ENCODE assay signal across 17 cellular contexts in genomic region chr7:67344481-67345193, GRCh38.
"Had no signal": no experiment of that assay in that cellular context is flagged by ENCODE, and none has a peak within 500 bp of the region (broad histone marks: within the 10 kb centered on the region; RNA-seq: fewer than 3 reads in every experiment).

No MANE protein-coding gene starts in this region.

- H3K27ac ChIP-seq: ascending aorta, dorsolateral prefrontal cortex, testis, upper lobe of right lung had no signal

- H3K9me3 ChIP-seq: ascending aorta, testis, upper lobe of right lung had no signal

- H3K27me3 ChIP-seq: ascending aorta, dorsolateral prefrontal cortex, testis, upper lobe of right lung had no signal

- DNase-seq: activated CD4-positive, alpha-beta T cell treated with anti-CD3 and anti-CD28 coated beads, Interleukin-2, amount 10 ng/mL, durations not matched to agents 7 days and 5 days; activated CD4-positive, CD25-positive, alpha-beta regulatory T cell; activated CD8-positive, alpha-beta memory T cell treated with anti-CD3 and anti-CD28 coated beads for 24 hours; activated naive CD4-positive, alpha-beta T cell; activated naive CD8-positive, alpha-beta T cell treated with anti-CD3 and anti-CD28 coated beads, Interleukin-2, amount 50 U/mL, for 24 hours; dorsolateral prefrontal cortex; glutamatergic neuron; hypothalamus; right cardiac atrium; stimulated activated naive CD8-positive, alpha-beta T cell treated with anti-CD3 and anti-CD28 coated beads, Interleukin-15, amount 100 ng/mL, for 72 hours; SW 1271; testis; upper lobe of right lung had no signal

- H3K4me3 ChIP-seq: ascending aorta, dorsolateral prefrontal cortex, testis, upper lobe of right lung had no signal

- H3K4me1 Mint-ChIP-seq: activated CD4-positive, alpha-beta T cell treated with anti-CD3 and anti-CD28 coated beads, Interleukin-2, amount 10 ng/mL, durations not matched to agents 7 days and 5 days; activated naive CD8-positive, alpha-beta T cell treated with anti-CD3 and anti-CD28 coated beads, Interleukin-2, amount 50 U/mL, for 24 hours; stimulated activated naive CD8-positive, alpha-beta T cell treated with anti-CD3 and anti-CD28 coated beads, Interleukin-15, amount 100 ng/mL, for 72 hours had no signal

- H3K4me1 ChIP-seq: ascending aorta, testis, upper lobe of right lung had no signal

- H3K4me3 Mint-ChIP-seq: activated CD4-positive, alpha-beta T cell treated with anti-CD3 and anti-CD28 coated beads, Interleukin-2, amount 10 ng/mL, durations not matched to agents 7 days and 5 days; activated naive CD8-positive, alpha-beta T cell treated with anti-CD3 and anti-CD28 coated beads, Interleukin-2, amount 50 U/mL, for 24 hours; activated T-helper 1 cell treated with anti-CD3 and anti-CD28 coated beads, Interleukin-12 subunit alpha, Interleukin-12 subunit beta, Interleukin-2, Interleukin-4 antibody, amounts not matched to agents 30 ng/mL and 10 ng/mL and 1 ng/mL, durations not matched to agents 14 hours and 24 hours and 36 hours; natural killer cell treated with Interleukin-12 subunit alpha and Interleukin-12 subunit beta and Interleukin-15 and Interleukin-18, amount 100 ng/mL, for 72 hours; stimulated activated naive CD8-positive, alpha-beta T cell treated with anti-CD3 and anti-CD28 coated beads, Interleukin-15, amount 100 ng/mL, for 72 hours had no signal

- ATAC-seq: activated naive CD8-positive, alpha-beta T cell treated with anti-CD3 and anti-CD28 coated beads, Interleukin-2, amount 50 U/mL, for 24 hours; esophagus mucosa; natural killer cell treated with Interleukin-12 subunit alpha and Interleukin-12 subunit beta and Interleukin-15 and Interleukin-18, amount 100 ng/mL, for 72 hours; stimulated activated naive CD8-positive, alpha-beta T cell treated with anti-CD3 and anti-CD28 coated beads, Interleukin-15, amount 100 ng/mL, for 72 hours; upper lobe of right lung had no signal

- H3K27ac Mint-ChIP-seq: activated CD4-positive, alpha-beta T cell treated with anti-CD3 and anti-CD28 coated beads, Interleukin-2, amount 10 ng/mL, durations not matched to agents 7 days and 5 days; activated naive CD8-positive, alpha-beta T cell treated with anti-CD3 and anti-CD28 coated beads, Interleukin-2, amount 50 U/mL, for 24 hours; activated T-helper 1 cell treated with anti-CD3 and anti-CD28 coated beads, Interleukin-12 subunit alpha, Interleukin-12 subunit beta, Interleukin-2, Interleukin-4 antibody, amounts not matched to agents 30 ng/mL and 10 ng/mL and 1 ng/mL, durations not matched to agents 14 hours and 24 hours and 36 hours; natural killer cell treated with Interleukin-12 subunit alpha and Interleukin-12 subunit beta and Interleukin-15 and Interleukin-18, amount 100 ng/mL, for 72 hours had no signal

- H3K27me3 Mint-ChIP-seq: activated CD4-positive, alpha-beta T cell treated with anti-CD3 and anti-CD28 coated beads, Interleukin-2, amount 10 ng/mL, durations not matched to agents 7 days and 5 days; activated naive CD8-positive, alpha-beta T cell treated with anti-CD3 and anti-CD28 coated beads, Interleukin-2, amount 50 U/mL, for 24 hours; natural killer cell treated with Interleukin-12 subunit alpha and Interleukin-12 subunit beta and Interleukin-15 and Interleukin-18, amount 100 ng/mL, for 72 hours; stimulated activated naive CD8-positive, alpha-beta T cell treated with anti-CD3 and anti-CD28 coated beads, Interleukin-15, amount 100 ng/mL, for 72 hours had no signal

- H3K9me3 Mint-ChIP-seq: activated T-helper 1 cell treated with anti-CD3 and anti-CD28 coated beads, Interleukin-12 subunit alpha, Interleukin-12 subunit beta, Interleukin-2, Interleukin-4 antibody, amounts not matched to agents 30 ng/mL and 10 ng/mL and 1 ng/mL, durations not matched to agents 14 hours and 24 hours and 36 hours; natural killer cell treated with Interleukin-12 subunit alpha and Interleukin-12 subunit beta and Interleukin-15 and Interleukin-18, amount 100 ng/mL, for 72 hours; stimulated activated naive CD8-positive, alpha-beta T cell treated with anti-CD3 and anti-CD28 coated beads, Interleukin-15, amount 100 ng/mL, for 72 hours had no signal
